In the genomic region with DNA sequence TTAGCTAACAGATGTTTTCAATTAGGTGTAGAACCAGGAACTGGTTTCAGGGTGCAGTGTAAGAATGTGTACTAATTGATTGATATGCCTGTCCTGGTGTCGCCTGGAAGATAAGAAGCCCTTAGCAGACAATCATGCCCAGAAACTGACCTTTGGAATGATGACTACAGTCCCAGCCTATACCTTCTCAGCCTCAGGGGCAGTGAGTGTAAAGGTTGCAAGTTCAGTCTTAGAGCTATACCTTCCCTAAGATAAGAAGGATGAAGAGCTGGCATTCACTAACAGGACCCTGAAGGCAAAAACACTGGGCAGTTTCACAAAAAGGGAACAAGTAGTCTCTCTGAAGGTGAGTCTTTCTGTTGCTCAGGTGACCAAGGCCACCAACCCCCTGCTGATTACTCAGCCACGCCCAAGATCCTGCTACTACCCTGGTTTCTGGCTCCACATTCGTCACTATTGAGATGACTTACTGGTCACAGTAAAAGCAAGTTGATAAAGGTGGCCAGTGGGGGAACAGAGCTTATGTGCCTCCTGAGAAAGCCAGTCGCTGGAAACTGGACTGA, we compare ENCODE assay signal across 10 cellular contexts.
A peak's percentile ranks its signal among the peaks of the same experiment; 100 is the strongest.
DNase-seq lines count a peak whose midpoint lies in the region; ATAC-seq and TF ChIP-seq lines count a peak whose summit lies in the region.
"Had no signal": no experiment of that assay in that cellular context is flagged by ENCODE, and none has a peak within 500 bp of the region (broad histone marks: within the 10 kb centered on the region; RNA-seq: fewer than 3 reads in every experiment).

No MANE protein-coding gene starts in this region.

- no peaks in the 10 kb centered on the region for H3K9me3 ChIP-seq in suprapubic skin

- DNase-seq in DMS53 (lab: John Stamatoyannopoulos, UW) = peak; percentile 61
- no peak for DNase-seq in DMS53 treated with DMSO at 0.1 percent for 48 hours (lab: John Stamatoyannopoulos, UW; ENCODE audit: unreplicated experiment)
- no peak for DNase-seq in suprapubic skin (ENCODE audit: low spot score in 2 of 2)
- no peak for DNase-seq in OCI-M2 (lab: John Stamatoyannopoulos, UW; ENCODE audit: unreplicated experiment)
- DNase-seq: 8988T, KG1 had no signal

- H3K27me3 ChIP-seq in layer of hippocampus (ENCODE audit: control insufficient read depth, insufficient read depth, low read length) (no peaks in the 10 kb centered on the region), suprapubic skin (no peaks in the 10 kb centered on the region)

- TF ChIP-seq POLR2A in suprapubic skin (IDR thresholded peaks at IDR 0.05) = no peak
- no peak for TF ChIP-seq POLR2A in GM18505 (IDR thresholded peaks at IDR 0.05; ENCODE audit: borderline replicate concordance, extremely low read depth, insufficient read depth, insufficient read length)

- ATAC-seq in GM18505 (IDR thresholded peaks at IDR 0.05; ENCODE audit: unreplicated experiment) = no peak
- no peak for ATAC-seq in HG03175 (IDR thresholded peaks at IDR 0.05; ENCODE audit: unreplicated experiment)

- H3K36me3 ChIP-seq in suprapubic skin = no peaks in the 10 kb centered on the region

- TF ChIP-seq CTCF in WI38 (IDR thresholded peaks at IDR 0.05; ENCODE audit: low read depth, low read length) = no peak
- no peak for TF ChIP-seq CTCF in suprapubic skin (IDR thresholded peaks at IDR 0.05)

- H3K4me3 ChIP-seq in WI38 (ENCODE audit: low read depth, low read length) (peak overlapping the region; percentile 19), suprapubic skin (no peak overlapping the region)

- 89% methylated on average over 4 of the region's 4 CpGs for WGBS in suprapubic skin

- H3K4me1 ChIP-seq in suprapubic skin = peaks cover 68% of the 10 kb centered on the region

- TF ChIP-seq EP300 in suprapubic skin (IDR thresholded peaks at IDR 0.05) = no peak

- H3K27ac ChIP-seq in layer of hippocampus (ENCODE audit: low read depth, low read length) = peak overlapping the region; percentile 17
- H3K27ac ChIP-seq in suprapubic skin = peak overlapping the region; percentile 60
